Comparison of ENCODE assay signal across 10 cellular contexts in the genomic region with DNA sequence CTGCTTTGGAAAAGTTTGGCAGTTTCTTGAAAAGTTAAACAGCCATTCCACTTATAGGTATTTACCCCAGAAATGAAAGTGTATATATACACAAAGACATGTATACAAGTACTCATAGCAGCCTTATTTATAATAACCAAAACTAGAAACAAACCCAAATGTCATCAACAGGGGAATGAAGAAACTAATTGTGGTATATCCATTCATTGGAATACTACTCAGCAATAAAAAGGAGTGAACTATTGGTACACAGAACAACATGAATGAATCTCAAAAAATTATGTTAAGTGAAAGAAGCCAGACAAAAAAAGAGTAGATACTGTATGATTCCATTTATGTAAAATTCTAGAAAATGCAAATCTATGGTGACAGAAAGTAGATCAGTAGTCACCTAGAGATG. TPM values are rescaled to one million over a fixed set of nuclear protein-coding genes. Genes with fewer than 3 reads are reported as not detected.
"Had no signal": no experiment of that assay in that cellular context is flagged by ENCODE, and none has a peak within 500 bp of the region (broad histone marks: within the 10 kb centered on the region; RNA-seq: fewer than 3 reads in every experiment).

No MANE protein-coding gene starts in this region.

- H3K4me2 ChIP-seq: GM23338, KMS-11 had no signal

- ATAC-seq: GM23338 had no signal

- H3K9ac ChIP-seq: KMS-11 had no signal

- H2AFZ ChIP-seq: GM23338 had no signal

- H3K36me3 ChIP-seq: HAP-1 had no signal

- DNase-seq: H7, HFFc6, IMR-90, KBM-7 had no signal

- H3K9me3 ChIP-seq: HAP-1 had no signal

- H3K27ac ChIP-seq: HL-60, KMS-11 had no signal

- H3K4me3 ChIP-seq: GM23338, HAP-1 had no signal

RNA-seq across cellular contexts. Expression of a gene that starts 2.7 kb away (rescaled TPM):
- total RNA-seq: GM23338, H4, H7, HFFc6, HT1080, IMR-90 had no signal
- polyA plus RNA-seq: GM23338, IMR-90 had no signal
